In genomic region chr11:61917357-61918109, GRCh38 we compare ENCODE assay signal across 8 cellular contexts. TPM values are rescaled to one million over a fixed set of nuclear protein-coding genes. Genes with fewer than 3 reads are reported as not detected.
DNase-seq lines count a peak whose midpoint lies in the region; ATAC-seq and TF ChIP-seq lines count a peak whose summit lies in the region.

TSS of gene RAB3IL1 (minus strand) at chr11:61917566. CDS start at chr11:61917367, 199 bp downstream.

- H3K4me1 Mint-ChIP-seq in CD4-positive, alpha-beta T cell (ENCODE audit: low read depth) = peaks cover 15% of the 10 kb centered on the region

- no peak within 1 kb of the TSS for H3K23ac ChIP-seq in trophoblast cell (ENCODE audit: low read length)

- peak within 1 kb of the TSS; percentile 75 for H3K4me3 Mint-ChIP-seq in CD4-positive, alpha-beta T cell

- H3K79me2 ChIP-seq in trophoblast cell (ENCODE audit: control insufficient read depth, insufficient read depth, low read length, poor library complexity) = no peaks in the 10 kb centered on the region

- H3K4me2 ChIP-seq in trophoblast cell (ENCODE audit: low read length) = peak within 1 kb of the TSS; percentile 78

- CTCF ChIA-PET in CD4-positive, alpha-beta T cell (lab: Charles Lee) = interaction anchor here (0.8 kb wide), 1 partner anchor 19 kb away, joined by 3 read pairs; no protein-coding TSS in a partner anchor

- ATAC-seq in CD4-positive, alpha-beta T cell (ENCODE audit: poor library complexity) = peak; percentile 26
- ATAC-seq in left ventricle myocardium superior (peak; percentile 84), HG02588 (IDR thresholded peaks at IDR 0.05; ENCODE audit: unreplicated experiment) (no peak)

- no peak within 1 kb of the TSS for H3K27ac Mint-ChIP-seq in CD4-positive, alpha-beta T cell

- H3K27me3 ChIP-seq in CD4-positive, alpha-beta T cell (ENCODE audit: control insufficient read depth, insufficient read depth, low read length) = peaks cover 43% of the 10 kb centered on the region
- H3K27me3 ChIP-seq in trophoblast cell (ENCODE audit: insufficient read depth, low read length) = peaks cover 21% of the 10 kb centered on the region

- DNase-seq in CD4-positive, alpha-beta T cell = peak in 1 of 10 experiments; percentile 29
- DNase-seq in HuH-7 (ENCODE audit: low spot score) (peak; percentile 95), left ventricle myocardium superior (peak; percentile 89), trophoblast cell (peak; percentile 61 to 68), NCI-H128 (lab: John Stamatoyannopoulos, UW; ENCODE audit: unreplicated experiment) (no peak), GF-D8 (lab: John Stamatoyannopoulos, UW) (no peak)

- H3K4me3 ChIP-seq in trophoblast cell (ENCODE audit: low read depth, low read length) = peak within 1 kb of the TSS; percentile 60

- peaks cover 3% of the 10 kb centered on the region for H3K79me1 ChIP-seq in trophoblast cell (ENCODE audit: low read length)

- H4K8ac ChIP-seq in trophoblast cell (ENCODE audit: low read depth, low read length) = peak within 1 kb of the TSS; percentile 36

- peaks cover 7 to 10% of the 10 kb centered on the region in 2 experiments for H3K4me1 ChIP-seq in trophoblast cell (ENCODE audit: control insufficient read depth in 1 of 2, insufficient read depth in 2 of 2, low read length in 2 of 2)

- no peak within 1 kb of the TSS for H2AK5ac ChIP-seq in trophoblast cell (ENCODE audit: low read length)

- H3K4ac ChIP-seq in trophoblast cell (ENCODE audit: low read depth, low read length) = no peak within 1 kb of the TSS

- H4K91ac ChIP-seq in trophoblast cell (ENCODE audit: low read depth, low read length) = peak within 1 kb of the TSS; percentile 25

- no peak for TF ChIP-seq CTCF in CD4-positive, alpha-beta T cell (IDR thresholded peaks at IDR 0.05)

- no peak within 1 kb of the TSS for H2BK5ac ChIP-seq in trophoblast cell (ENCODE audit: low read depth, low read length, poor library complexity)

- no peaks in the 10 kb centered on the region for H3K36me3 Mint-ChIP-seq in CD4-positive, alpha-beta T cell (ENCODE audit: low read depth)

- H2AFZ ChIP-seq in trophoblast cell (ENCODE audit: insufficient read depth, low read length, poor library complexity) = peak within 1 kb of the TSS; percentile 15

- no peak within 1 kb of the TSS for H3K27ac ChIP-seq in CD4-positive, alpha-beta T cell (ENCODE audit: low read depth, low read length)
- H3K27ac ChIP-seq in angular gyrus (ENCODE audit: low read depth, low read length) (peak within 1 kb of the TSS; percentile 26), trophoblast cell (ENCODE audit: low read depth, low read length) (no peak within 1 kb of the TSS)

- H3K27me3 Mint-ChIP-seq in CD4-positive, alpha-beta T cell = peaks cover 80% of the 10 kb centered on the region

- POLR2A ChIA-PET in CD4-positive, alpha-beta T cell (lab: Charles Lee) = no interaction called here

- no CpG with 5 or more reads among the region's 68 CpGs for WGBS in trophoblast cell (ENCODE audit: extremely low coverage, insufficient coverage, insufficient read length)

- H2BK120ac ChIP-seq in trophoblast cell (ENCODE audit: insufficient read depth, low read length, poor library complexity) = no peak within 1 kb of the TSS

- no peaks in the 10 kb centered on the region for H3K9me3 ChIP-seq in CD4-positive, alpha-beta T cell (ENCODE audit: control insufficient read depth, low read length)
- peaks cover 3% of the 10 kb centered on the region for H3K9me3 ChIP-seq in trophoblast cell (ENCODE audit: insufficient read depth, low read depth, low read length)

- no peaks in the 10 kb centered on the region for H3K9me3 Mint-ChIP-seq in CD4-positive, alpha-beta T cell

- no peak within 1 kb of the TSS for H3K9ac ChIP-seq in trophoblast cell (ENCODE audit: low read length)

- no peaks in the 10 kb centered on the region for H3K36me3 ChIP-seq in trophoblast cell (ENCODE audit: control insufficient read depth in 1 of 2, insufficient read depth in 2 of 2, low read length in 2 of 2)

- peak within 1 kb of the TSS; percentile 11 for H3K18ac ChIP-seq in trophoblast cell (ENCODE audit: low read length)

- H2BK12ac ChIP-seq in trophoblast cell (ENCODE audit: low read length) = no peak within 1 kb of the TSS

- H3K14ac ChIP-seq in trophoblast cell (ENCODE audit: low read length) = peak within 1 kb of the TSS; percentile 29

- no peak within 1 kb of the TSS for H4K12ac ChIP-seq in trophoblast cell (ENCODE audit: low read depth, low read length)

- intact Hi-C loops in CD4-positive, alpha-beta T cell (cut with DNase I, micrococcal nuclease) = no loop called here
- intact Hi-C loops in left ventricle myocardium superior (cut with micrococcal nuclease) = no loop called here

RNA-seq across cellular contexts. Expression of gene RAB3IL1, which starts in this region (rescaled TPM):
- total RNA-seq in CD4-positive, alpha-beta T cell = not detected
- 11.1 TPM for total RNA-seq in left ventricle myocardium superior
- polyA plus RNA-seq in trophoblast cell (2013) = 22.0 and 24.2 TPM in 2 replicates

Comparison
In these comparisons a context has a peak if more than half of its experiments do, and no peak if none do; other contexts are left out.
1. RNA of gene RAB3IL1 (total RNA-seq): 11.1 TPM in left ventricle myocardium superior (single experiment); not detected in CD4-positive, alpha-beta T cell; every median in the first group is over 10 times any median in the second.
2. Peak in ATAC-seq in CD4-positive, alpha-beta T cell; RNA of the gene not detected or under 1 TPM.
3. DNase-seq: peak in HuH-7 (single experiment), left ventricle myocardium superior (single experiment) and trophoblast cell (2 of 2); none in NCI-H128 (single experiment) and GF-D8 (single experiment).